8 cellular contexts compared by ENCODE assay signal in genomic region chr14:73742520-73743238, GRCh38. TPM values are rescaled to one million over a fixed set of nuclear protein-coding genes. Genes with fewer than 3 reads are reported as not detected.
DNase-seq lines count a peak whose midpoint lies in the region; ATAC-seq and TF ChIP-seq lines count a peak whose summit lies in the region.

No MANE protein-coding gene starts in this region.

- H3K9me3 ChIP-seq in Caco-2: no peaks in the 10 kb centered on the region
- H3K9me3 ChIP-seq in OCI-LY7 (ENCODE audit: low read length): no peaks in the 10 kb centered on the region
- no peaks in the 10 kb centered on the region for H3K9me3 ChIP-seq in endodermal cell (ENCODE audit: control insufficient read depth, low read length)

- H4K20me1 ChIP-seq in OCI-LY7 (ENCODE audit: insufficient read depth, low read length): peaks cover 55% of the 10 kb centered on the region

- H3K27ac Mint-ChIP-seq in Caco-2 (ENCODE audit: unreplicated experiment): peak overlapping the region; percentile 83
- H3K27ac Mint-ChIP-seq in endodermal cell: peak overlapping the region; percentile 8
- peak overlapping the region; percentile 50 for H3K27ac Mint-ChIP-seq in progenitor cell of endocrine pancreas

- peaks cover 44% of the 10 kb centered on the region for H3K36me3 Mint-ChIP-seq in Caco-2 (ENCODE audit: insufficient read depth, unreplicated experiment)
- no peaks in the 10 kb centered on the region for H3K36me3 Mint-ChIP-seq in endodermal cell (ENCODE audit: low read depth)
- no peaks in the 10 kb centered on the region for H3K36me3 Mint-ChIP-seq in progenitor cell of endocrine pancreas (ENCODE audit: insufficient read depth)

- H3K9me3 Mint-ChIP-seq in Caco-2 (ENCODE audit: unreplicated experiment): no peaks in the 10 kb centered on the region
- H3K9me3 Mint-ChIP-seq in endodermal cell: no peaks in the 10 kb centered on the region
- H3K9me3 Mint-ChIP-seq in progenitor cell of endocrine pancreas (ENCODE audit: low read depth): no peaks in the 10 kb centered on the region

- H3K27me3 ChIP-seq in Caco-2 (replicated peaks; ENCODE audit: control insufficient read depth, insufficient read depth, low read length): no peaks in the 10 kb centered on the region
- no peaks in the 10 kb centered on the region for H3K27me3 ChIP-seq in endodermal cell (ENCODE audit: control insufficient read depth, insufficient read depth, low read length, poor library complexity, severe bottlenecking)

- DNase-seq in Caco-2: no peak
- DNase-seq in OCI-LY7 (ENCODE audit: low spot score): no peak
- DNase-seq in endodermal cell: no peak
- DNase-seq in progenitor cell of endocrine pancreas (ENCODE audit: low spot score, unreplicated experiment): no peak
- no peak for DNase-seq in foreskin melanocyte
- DNase-seq in NAMALWA (ENCODE audit: low spot score): no peak
- DNase-seq in ecto neural progenitor cell (ENCODE audit: low spot score): no peak

- H3K4me3 ChIP-seq in Caco-2 (ENCODE audit: low read depth, low read length): no peak overlapping the region
- peak overlapping the region; percentile 58 for H3K4me3 ChIP-seq in OCI-LY7 (ENCODE audit: low read depth, low read length, poor library complexity, severe bottlenecking)
- no peak overlapping the region for H3K4me3 ChIP-seq in endodermal cell (ENCODE audit: low read length)

- 91 to 94% methylated on average over 5 to 6 of the region's 6 CpGs for WGBS in endodermal cell (ENCODE audit: insufficient coverage in 1 of 2, insufficient read length in 1 of 2), 2 experiments

- POLR2A ChIA-PET in Caco-2 (lab: Charles Lee) (interaction anchor here (0.6 to 1.0 kb wide), 2 partner anchors 17 to 57 kb away, joined by 3 to 7 read pairs; a partner anchor contains a TSS), OCI-LY7 (lab: Charles Lee) (interaction anchor here (1.1 to 4.0 kb wide), 5 partner anchors 12 to 46 kb away, joined by 3 to 17 read pairs (median 7); a partner anchor contains a TSS)

- no peak overlapping the region for H2AFZ ChIP-seq in OCI-LY7 (ENCODE audit: low read length)

- TF ChIP-seq CTCF in Caco-2 (IDR thresholded peaks at IDR 0.05; ENCODE audit: insufficient read depth in 1 of 2, low read depth in 1 of 2, low read length in 1 of 2, severe bottlenecking in 1 of 2, unreplicated experiment in 1 of 2) (no peak), OCI-LY7 (conservative IDR thresholded peaks at IDR 0.05; ENCODE audit: low read length) (no peak), endodermal cell (conservative IDR thresholded peaks at IDR 0.05) (no peak), progenitor cell of endocrine pancreas (IDR thresholded peaks at IDR 0.05; ENCODE audit: unreplicated experiment) (no peak)

- CTCF ChIA-PET in Caco-2 (lab: Charles Lee) (interaction anchor here (0.8 to 3.6 kb wide), 4 partner anchors 11 to 16 kb away, joined by 3 to 60 read pairs (median 18); a partner anchor contains a TSS), OCI-LY7 (lab: Charles Lee; ENCODE audit: unreplicated experiment) (interaction anchor here (0.5 to 1.6 kb wide), 8 partner anchors 12 to 357 kb away, joined by 3 to 5 read pairs (median 4); no protein-coding TSS in a partner anchor)

- H3K27ac ChIP-seq in OCI-LY7 (ENCODE audit: low read depth, low read length, poor library complexity, severe bottlenecking) (peak overlapping the region; percentile 70), endodermal cell (ENCODE audit: low read depth, low read length) (no peak overlapping the region)

- no peak for ATAC-seq in HG03520 (IDR thresholded peaks at IDR 0.05; ENCODE audit: unreplicated experiment)

- H3K4me1 Mint-ChIP-seq in Caco-2 (ENCODE audit: low read depth, unreplicated experiment): peaks cover 39% of the 10 kb centered on the region
- peaks cover 37% of the 10 kb centered on the region for H3K4me1 Mint-ChIP-seq in endodermal cell
- peaks cover 49% of the 10 kb centered on the region for H3K4me1 Mint-ChIP-seq in progenitor cell of endocrine pancreas (ENCODE audit: low read depth)

- H3K36me3 ChIP-seq in Caco-2 (ENCODE audit: control insufficient read depth, insufficient read depth, low read length) (peaks cover 3% of the 10 kb centered on the region), OCI-LY7 (ENCODE audit: insufficient read depth, low read length) (peaks cover 51% of the 10 kb centered on the region), endodermal cell (ENCODE audit: control insufficient read depth, insufficient read depth, low read length) (no peaks in the 10 kb centered on the region)

- intact Hi-C loops in Caco-2 (cut with micrococcal nuclease; ENCODE audit: unreplicated experiment): loop anchor here (5.0 kb wide), 1 partner anchor 85 kb away; no protein-coding TSS in a partner anchor
- intact Hi-C loops in OCI-LY7 (cut with micrococcal nuclease; ENCODE audit: unreplicated experiment): loop anchor here (1.0 to 5.0 kb wide), 3 partner anchors 12 to 85 kb away; no protein-coding TSS in a partner anchor

- no TSS peak for BruUV-seq in Caco-2 (replicated peaks; lab: Mats Ljungman, UMichigan)
- no TSS peak for BruUV-seq in OCI-LY7 (replicated peaks; lab: Mats Ljungman, UMichigan)

- H3K9me2 ChIP-seq in OCI-LY7 (ENCODE audit: insufficient read depth, low read length): no peaks in the 10 kb centered on the region

- H3K4me2 ChIP-seq in OCI-LY7 (ENCODE audit: low read length): peak overlapping the region; percentile 89

- H3K9ac ChIP-seq in endodermal cell (ENCODE audit: extremely low read depth, low read length, poor library complexity, severe bottlenecking): no peak overlapping the region

- peaks cover 75% of the 10 kb centered on the region for H3K4me1 ChIP-seq in Caco-2
- peaks cover 71% of the 10 kb centered on the region for H3K4me1 ChIP-seq in OCI-LY7 (ENCODE audit: insufficient read depth, low read length, poor library complexity, severe bottlenecking)
- H3K4me1 ChIP-seq in endodermal cell (ENCODE audit: control insufficient read depth, insufficient read depth, low read length): peaks cover 19% of the 10 kb centered on the region

- H3K27me3 Mint-ChIP-seq in Caco-2 (ENCODE audit: insufficient read depth, unreplicated experiment) (no peaks in the 10 kb centered on the region), endodermal cell (ENCODE audit: insufficient read depth) (no peaks in the 10 kb centered on the region), progenitor cell of endocrine pancreas (no peaks in the 10 kb centered on the region)

- H3K4me3 Mint-ChIP-seq in Caco-2 (ENCODE audit: unreplicated experiment) (peak overlapping the region; percentile 14), endodermal cell (no peak overlapping the region), progenitor cell of endocrine pancreas (ENCODE audit: low read depth) (no peak overlapping the region)

- peaks cover 92% of the 10 kb centered on the region for H3K79me2 ChIP-seq in OCI-LY7 (ENCODE audit: insufficient read depth, low read depth, low read length)

RNA-seq across cellular contexts. Expression of gene PNMA1, which starts 28.5 kb away (rescaled TPM):
- 33.2 and 38.8 TPM in 2 replicates for total RNA-seq in Caco-2 (2022)
- total RNA-seq in OCI-LY7 (2014; rRNA removed; shearing (Covaris generic)): 5.8 and 6.0 TPM in 2 replicates
- total RNA-seq in OCI-LY7 (2022): 14.5 and 14.6 TPM in 2 replicates
- 10 to 100 TPM; 66.9 to 70.4 TPM for total RNA-seq in endodermal cell
- polyA plus RNA-seq in endodermal cell (2013, experiment 1 of 2): 114 TPM
- polyA plus RNA-seq in endodermal cell (2013, experiment 2 of 2): 103 TPM
- 52.7 and 59.0 TPM in 2 replicates for total RNA-seq in progenitor cell of endocrine pancreas

Comparison
In these comparisons a context has a peak if more than half of its experiments do, and no peak if none do; other contexts are left out.
1. H3K27ac Mint-ChIP-seq: peak in every context shown above with its lines; median percentile 83 in Caco-2; 50 in progenitor cell of endocrine pancreas; 8 in endodermal cell.